Comparison of ENCODE assay signal across 8 cellular contexts in the genomic region with DNA sequence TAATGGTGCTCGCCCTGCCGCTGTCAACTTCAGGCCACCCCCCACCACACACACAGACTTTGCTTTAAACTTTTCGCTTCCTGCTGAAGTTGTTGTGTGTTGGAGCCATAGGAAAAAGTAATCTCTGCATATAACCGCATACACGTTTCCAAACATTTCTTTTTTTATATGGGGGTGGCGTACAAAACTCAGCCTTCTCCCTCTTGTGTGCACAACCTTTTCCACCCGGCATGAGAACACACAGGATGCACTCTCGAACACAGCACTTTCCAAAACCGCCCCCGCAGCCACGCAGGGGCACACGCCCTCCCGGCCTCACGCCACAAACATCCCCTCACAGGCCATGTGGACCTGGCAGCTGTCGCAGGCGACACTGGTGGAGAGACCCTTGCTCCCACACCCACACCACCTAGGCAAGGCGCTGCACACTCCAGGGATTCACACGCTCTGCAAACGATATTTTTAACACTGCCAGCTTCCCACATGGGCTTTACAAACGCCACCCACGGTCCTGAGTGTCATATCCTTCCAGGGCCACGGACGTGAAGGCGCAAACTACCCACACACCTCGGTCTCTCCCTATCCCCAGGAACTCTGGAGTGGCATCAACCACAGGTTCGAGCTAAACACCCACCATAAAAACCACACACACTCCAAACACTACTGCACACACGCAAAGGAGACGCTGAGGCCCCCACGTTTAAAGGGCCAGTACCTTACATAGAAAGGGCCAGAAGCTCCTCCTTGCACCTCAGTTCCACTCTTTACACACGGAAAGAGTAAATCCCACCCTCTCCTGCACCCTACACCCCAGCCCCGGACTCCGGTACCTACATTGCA. TPM values are rescaled to one million over a fixed set of nuclear protein-coding genes. Genes with fewer than 3 reads are reported as not detected.
DNase-seq lines count a peak whose midpoint lies in the region; ATAC-seq and TF ChIP-seq lines count a peak whose summit lies in the region.

No MANE protein-coding gene starts in this region.

- H3K79me2 ChIP-seq in OCI-LY3 (ENCODE audit: low read length) (no peaks in the 10 kb centered on the region), hepatocyte (peaks cover 56% of the 10 kb centered on the region)

- TF ChIP-seq CTCF in OCI-LY3 (IDR thresholded peaks at IDR 0.05; ENCODE audit: low read depth, low read length) (no peak), hepatocyte (IDR thresholded peaks at IDR 0.05; ENCODE audit: poor library complexity) (no peak), spleen (IDR thresholded peaks at IDR 0.05 in 8 of 11, conservative IDR thresholded peaks at IDR 0.05 in 3 of 11) (no peak)

- no peaks in the 10 kb centered on the region for H3K36me3 ChIP-seq in OCI-LY3 (replicated peaks; ENCODE audit: low read depth, low read length)
- no peaks in the 10 kb centered on the region for H3K36me3 ChIP-seq in hepatocyte (replicated peaks; ENCODE audit: insufficient read depth, low read depth)
- H3K36me3 ChIP-seq in spleen: peaks cover 0 to 9% (median under 1%) of the 10 kb centered on the region in 6 donors

- no peak for TF ChIP-seq POLR2A in spleen (IDR thresholded peaks at IDR 0.05)

- H3K9me3 ChIP-seq in OCI-LY3 (ENCODE audit: insufficient read depth, low read length): no peaks in the 10 kb centered on the region
- H3K9me3 ChIP-seq in hepatocyte (ENCODE audit: low read depth): no peaks in the 10 kb centered on the region
- H3K9me3 ChIP-seq in spleen: no peaks in the 10 kb centered on the region

- intact Hi-C loops in spleen (cut with DNase I; ENCODE audit: low total_unique reads): no loop called here

- H2AFZ ChIP-seq in OCI-LY3 (ENCODE audit: low read depth, low read length): 0 out of 2 replicates have a peak overlapping the region, but pooled peaks have one; percentile 3
- H2AFZ ChIP-seq in hepatocyte: peak overlapping the region; percentile 67

- no peaks in the 10 kb centered on the region for H3K27me3 Mint-ChIP-seq in activated naive CD8-positive, alpha-beta T cell

- H3K4me1 ChIP-seq in OCI-LY3 (ENCODE audit: low read length) (peaks cover 11% of the 10 kb centered on the region), hepatocyte (ENCODE audit: insufficient read depth) (peaks cover 59% of the 10 kb centered on the region), spleen (peaks cover 49 to 97% (median 86%) of the 10 kb centered on the region in 6 donors)

- no peak overlapping the region for H3K27ac ChIP-seq in OCI-LY3 (ENCODE audit: low read length)
- H3K27ac ChIP-seq in hepatocyte: peak overlapping the region; percentile 100
- peak overlapping the region; percentile 75 to 98 (median 98) for H3K27ac ChIP-seq in spleen

- no peaks in the 10 kb centered on the region for H3K9me2 ChIP-seq in hepatocyte (replicated peaks; ENCODE audit: insufficient read depth)

- no peaks in the 10 kb centered on the region for H4K20me1 ChIP-seq in OCI-LY3 (ENCODE audit: insufficient read depth, low read length)
- peaks cover 12% of the 10 kb centered on the region for H4K20me1 ChIP-seq in hepatocyte (ENCODE audit: insufficient read depth, poor library complexity, severe bottlenecking)

- H3K27me3 ChIP-seq in OCI-LY3 (ENCODE audit: low read depth, low read length): peaks cover 9% of the 10 kb centered on the region
- H3K27me3 ChIP-seq in hepatocyte: no peaks in the 10 kb centered on the region
- H3K27me3 ChIP-seq in spleen (replicated peaks in 1 of 7): peaks cover 0 to 5% (median 0%) of the 10 kb centered on the region in 7 donors

- peaks cover 72% of the 10 kb centered on the region for H3K4me1 Mint-ChIP-seq in activated naive CD8-positive, alpha-beta T cell (ENCODE audit: low read depth)

- H3K9ac ChIP-seq in OCI-LY3 (ENCODE audit: low read length): peak overlapping the region; percentile 69

- H3K9me3 Mint-ChIP-seq in activated naive CD8-positive, alpha-beta T cell (ENCODE audit: low read depth): no peaks in the 10 kb centered on the region

- DNase-seq in hepatocyte (ENCODE audit: low spot score): peak; percentile 54
- peak; percentile 86 for DNase-seq in spleen
- DNase-seq in SIG-M5 treated with dmso at 0.1 percent for 504 hours (lab: John Stamatoyannopoulos, UW; ENCODE audit: unreplicated experiment): no peak
- no peak for DNase-seq in NCI-H2107 (lab: John Stamatoyannopoulos, UW)
- DNase-seq in epidermal melanocyte (ENCODE audit: insufficient read length, low spot score): no peak

- H3K4me3 Mint-ChIP-seq in activated naive CD8-positive, alpha-beta T cell: peak overlapping the region; percentile 96

- H3K27ac Mint-ChIP-seq in activated naive CD8-positive, alpha-beta T cell: peak overlapping the region; percentile 99

- H3K4me2 ChIP-seq in OCI-LY3 (ENCODE audit: low read length) (peak overlapping the region; percentile 97), hepatocyte (peak overlapping the region; percentile 98)

- H3K4me3 ChIP-seq in OCI-LY3 (ENCODE audit: low read length) (peak overlapping the region; percentile 93), hepatocyte (peak overlapping the region; percentile 91), spleen (peak overlapping the region; percentile 75 to 93 (median 80))

- 8% methylated on average over 32 of the region's 32 CpGs for WGBS in hepatocyte (ENCODE audit: low lambda C conversion rate, missing lambda C conversion rate)
- 13 to 30% (median 19%) methylated on average over 13 to 32 of the region's 32 CpGs for WGBS in spleen, 5 donors

- no peaks in the 10 kb centered on the region for H3K36me3 Mint-ChIP-seq in activated naive CD8-positive, alpha-beta T cell

- peak; percentile 5 for ATAC-seq in GM19397 (IDR thresholded peaks at IDR 0.05; ENCODE audit: unreplicated experiment)

RNA-seq across cellular contexts. Expression of a gene that starts 12.3 kb away (rescaled TPM):
- total RNA-seq in hepatocyte (0.23 TPM in 1 of 2 replicates, not detected in the other), spleen (10 to 100 TPM; 35.5 to 75.5 (median 62.2) TPM)
- polyA plus RNA-seq in hepatocyte (1.0 TPM in 1 of 2 replicates, not detected in the other), spleen (10 to 100 TPM; 23.9 to 62.5 (median 46.5) TPM)

RNA-seq across cellular contexts. Expression of a gene that starts 12.7 kb away (rescaled TPM):
- total RNA-seq in hepatocyte (15.1 and 20.9 TPM in 2 replicates), spleen (10 to 100 TPM in 5 of 7 donors, 1 to 10 TPM in 2; 9.4 to 20.8 (median 14.4) TPM)
- polyA plus RNA-seq in hepatocyte (24.7 and 28.1 TPM in 2 replicates), spleen (10 to 100 TPM in 1 of 3 donors, 1 to 10 TPM in 2; 4.6 to 10.1 (median 4.9) TPM)

RNA-seq across cellular contexts. Expression of a gene that starts 38.6 kb away (rescaled TPM):
- 14.1 and 16.8 TPM in 2 replicates for total RNA-seq in hepatocyte
- 14.3 and 15.7 TPM in 2 replicates for polyA plus RNA-seq in hepatocyte
- total RNA-seq in spleen: 10 to 100 TPM; 33.7 to 73.0 (median 39.7) TPM
- 10 to 100 TPM; 17.9 to 36.3 (median 34.1) TPM for polyA plus RNA-seq in spleen

RNA-seq across cellular contexts. Expression of a gene that starts 38.8 kb away (rescaled TPM):
- total RNA-seq in hepatocyte (13.2 and 23.2 TPM in 2 replicates), spleen (10 to 100 TPM; 23.6 to 66.1 (median 45.1) TPM)
- polyA plus RNA-seq in hepatocyte (4.4 and 4.6 TPM in 2 replicates), spleen (10 to 100 TPM in 1 of 3 donors, 1 to 10 TPM in 2; 5.6 to 12.1 (median 7.5) TPM)

RNA-seq across cellular contexts. Expression of a gene that starts 48.8 kb away (rescaled TPM):
- 7.6 and 9.0 TPM in 2 replicates for total RNA-seq in hepatocyte
- 4.4 and 5.8 TPM in 2 replicates for polyA plus RNA-seq in hepatocyte
- 1 to 10 TPM; 1.7 to 7.2 (median 4.7) TPM for total RNA-seq in spleen
- polyA plus RNA-seq in spleen: 1 to 10 TPM in 1 of 3 donors, under 1 TPM in 2; 0.85 to 1.9 (median 0.93) TPM

Comparison
In these comparisons a context has a peak if more than half of its experiments do, and no peak if none do; other contexts are left out.
1. DNase-seq: peak in hepatocyte (single experiment) and spleen (single experiment); none in SIG-M5 treated with dmso at 0.1 percent for 504 hours (single experiment), NCI-H2107 (single experiment) and epidermal melanocyte (single experiment).
2. RNA of a gene that starts 12.3 kb away (total RNA-seq): 35.5 to 75.5 TPM in spleen; 0.23 TPM in hepatocyte; every median in the first group is over 10 times any median in the second.
3. Peak in every context shown above with its lines, with median percentiles within 50 percentile points of each other: H3K4me3 ChIP-seq.